Comparison of ENCODE assay signal across 8 cellular contexts in the genomic region with DNA sequence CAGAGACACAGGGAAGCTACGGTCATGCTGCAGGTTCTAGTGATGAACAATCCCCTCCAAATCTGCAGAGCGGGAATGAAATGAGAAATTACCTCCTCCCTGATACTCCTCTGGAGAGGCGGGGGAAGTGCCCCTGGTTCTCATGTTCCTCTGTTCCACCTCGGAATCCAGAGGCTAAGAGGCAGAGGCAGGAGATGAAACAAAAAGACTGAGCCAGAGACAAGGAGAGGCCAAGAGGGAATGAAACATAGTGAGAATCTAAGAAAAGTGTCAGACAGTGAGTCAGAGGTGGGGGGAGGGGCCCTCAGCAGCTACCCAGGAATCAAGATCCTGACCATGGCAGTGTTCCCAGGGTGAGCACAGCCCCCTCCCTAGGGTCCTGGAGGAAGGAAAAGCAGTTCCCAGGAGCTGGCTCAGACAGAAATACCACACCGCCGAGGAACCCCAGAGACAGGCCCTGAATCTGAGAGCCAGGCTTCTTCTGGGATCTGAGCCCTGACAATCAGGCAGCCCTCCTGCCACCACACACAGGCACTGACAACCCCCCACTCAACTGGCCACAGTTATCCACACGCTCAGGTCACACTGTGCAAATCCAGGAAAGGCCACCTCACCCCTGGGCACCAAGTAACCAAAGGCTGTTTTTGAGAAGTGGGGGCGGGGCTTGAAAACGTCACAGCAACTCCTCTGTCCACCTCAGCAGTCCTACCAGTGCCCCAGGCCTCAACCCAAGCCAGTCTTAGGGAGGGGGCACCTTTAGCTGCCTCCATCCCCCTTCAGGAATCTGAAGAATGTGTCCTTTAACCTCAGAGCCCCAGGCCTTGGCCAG. TPM values are rescaled to one million over a fixed set of nuclear protein-coding genes. Genes with fewer than 3 reads are reported as not detected.
DNase-seq lines count a peak whose midpoint lies in the region; ATAC-seq, FAIRE-seq and TF ChIP-seq lines count a peak whose summit lies in the region.

No MANE protein-coding gene starts in this region.

- intact Hi-C loops in PC-9 (cut with micrococcal nuclease; ENCODE audit: unreplicated experiment) (loop anchor here (1.0 kb wide), 4 partner anchors 10 to 44 kb away; a partner anchor contains a TSS), Right ventricle myocardium inferior (cut with DNase I) (loop anchor here (1.0 kb wide), 1 partner anchor 27 kb away; no protein-coding TSS in a partner anchor)

- H3K79me2 ChIP-seq in PC-9 (ENCODE audit: low read depth) (peaks cover 42% of the 10 kb centered on the region), osteoblast (ENCODE audit: insufficient read depth, low read length) (peaks cover 57% of the 10 kb centered on the region)

- 0 out of 2 replicates have a peak, but pooled peaks have one; percentile 9 for TF ChIP-seq POLR2A in GM12892 (IDR thresholded peaks at IDR 0.05; ENCODE audit: low read depth, low read length)

- H3K9ac ChIP-seq in adipocyte (ENCODE audit: low read length): peak overlapping the region; percentile 91

- peak; percentile 73 for FAIRE-seq in GM12892 (lab: Jason Lieb, UNC)

- CTCF ChIA-PET in PC-9 (lab: Charles Lee): interaction anchor here (0.7 kb wide), 1 partner anchor 24 kb away, joined by 6 read pairs; no protein-coding TSS in a partner anchor

- H2AFZ ChIP-seq in PC-9 (no peak overlapping the region), osteoblast (ENCODE audit: low read length) (no peak overlapping the region)

- H3K27me3 ChIP-seq in PC-9 (ENCODE audit: insufficient read depth, low read depth) (no peaks in the 10 kb centered on the region), adipocyte (replicated peaks; ENCODE audit: control insufficient read depth, insufficient read depth, low read length) (no peaks in the 10 kb centered on the region), osteoblast (ENCODE audit: insufficient read depth, low read length) (no peaks in the 10 kb centered on the region)

- POLR2A ChIA-PET in PC-9 (lab: Charles Lee; ENCODE audit: unreplicated experiment): interaction anchor here (0.6 to 0.7 kb wide), 5 partner anchors 10 to 996 kb away, joined by 3 to 7 read pairs (median 4); no protein-coding TSS in a partner anchor

- TF ChIP-seq CTCF in PC-9 (conservative IDR thresholded peaks at IDR 0.05): no peak
- no peak for TF ChIP-seq CTCF in osteoblast (IDR thresholded peaks at IDR 0.05; ENCODE audit: extremely low read depth, low read depth, low read length)

- H3K36me3 ChIP-seq in PC-9 (ENCODE audit: low read depth) (no peaks in the 10 kb centered on the region), adipocyte (ENCODE audit: control insufficient read depth, insufficient read depth, low read length, severe bottlenecking) (peaks cover 5% of the 10 kb centered on the region), osteoblast (ENCODE audit: insufficient read depth, low read length) (peaks cover 5% of the 10 kb centered on the region)

- ATAC-seq in Right ventricle myocardium inferior (peak; percentile 47), GM21515 (IDR thresholded peaks at IDR 0.05; ENCODE audit: unreplicated experiment) (no peak), HG03520 (IDR thresholded peaks at IDR 0.05; ENCODE audit: unreplicated experiment) (no peak)

- H3K9me2 ChIP-seq in PC-9 (ENCODE audit: insufficient read depth): no peaks in the 10 kb centered on the region

- no TSS peak for BruUV-seq in PC-9 (replicated peaks; lab: Mats Ljungman, UMichigan)

- H3K4me3 ChIP-seq in PC-9: peak overlapping the region; percentile 85; the same call in 1 of the 2 replicates
- H3K4me3 ChIP-seq in adipocyte (ENCODE audit: low read length): peak overlapping the region; percentile 89
- H3K4me3 ChIP-seq in osteoblast (ENCODE audit: insufficient read depth, low read length): peak overlapping the region; percentile 91

- H3K9me3 ChIP-seq in PC-9 (ENCODE audit: insufficient read depth, low read depth) (no peaks in the 10 kb centered on the region), adipocyte (ENCODE audit: control insufficient read depth, low read length) (no peaks in the 10 kb centered on the region), osteoblast (ENCODE audit: low read depth, low read length) (no peaks in the 10 kb centered on the region)

- H3K4me2 ChIP-seq in PC-9: peak overlapping the region; percentile 96
- H3K4me2 ChIP-seq in osteoblast (ENCODE audit: insufficient read depth, low read length): peak overlapping the region; percentile 86

- peaks cover 61% of the 10 kb centered on the region for H3K4me1 ChIP-seq in PC-9 (replicated peaks; ENCODE audit: insufficient read depth)
- H3K4me1 ChIP-seq in adipocyte (ENCODE audit: control insufficient read depth, insufficient read depth, low read length): peaks cover 66% of the 10 kb centered on the region
- H3K4me1 ChIP-seq in osteoblast (ENCODE audit: insufficient read depth, low read length): peaks cover 64% of the 10 kb centered on the region

- H3K27ac ChIP-seq in PC-9 (peak overlapping the region; percentile 94), osteoblast (ENCODE audit: low read depth, low read length) (peak overlapping the region; percentile 99)

- H3F3A ChIP-seq in PC-9 (ENCODE audit: insufficient read depth, low read depth): peaks cover 49% of the 10 kb centered on the region

- H4K20me1 ChIP-seq in PC-9 (ENCODE audit: insufficient read depth) (peaks cover 8% of the 10 kb centered on the region; the same call in 1 of the 2 replicates), osteoblast (ENCODE audit: insufficient read depth, low read length) (peaks cover 52% of the 10 kb centered on the region)

- DNase-seq in GM12892 (ENCODE audit: insufficient read length) (no peak), PC-9 (peak; percentile 80 to 87), adipocyte (ENCODE audit: low read depth) (peak; percentile 97), Right ventricle myocardium inferior (ENCODE audit: missing footprints) (peak; percentile 91), osteoblast (ENCODE audit: insufficient read length, low spot score, missing footprints) (peak; percentile 97), ureter (ENCODE audit: low spot score) (peak; percentile 89)

RNA-seq across cellular contexts. Expression of a gene that starts 2.4 kb away (rescaled TPM):
- 14.0 TPM for polyA plus RNA-seq in GM12892 (2012; ENCODE audit: missing spikeins)
- total RNA-seq in PC-9 (2021): 9.2 and 10.3 TPM in 2 replicates
- 12.9 TPM for total RNA-seq in Right ventricle myocardium inferior
- total RNA-seq in osteoblast: 5.8 and 8.0 TPM in 2 replicates
- 32.1 TPM for total RNA-seq in ureter

RNA-seq across cellular contexts. Expression of a gene that starts 41.4 kb away (rescaled TPM):
- 0.89 TPM for polyA plus RNA-seq in GM12892 (2012; ENCODE audit: missing spikeins)
- total RNA-seq in PC-9 (2021) (not detected in 2 replicates), Right ventricle myocardium inferior (317 TPM), osteoblast (under 0.01 TPM in 2 replicates), ureter (0.13 TPM)

RNA-seq across cellular contexts. Expression of a gene that starts 43.5 kb away (rescaled TPM):
- 3.8 TPM for polyA plus RNA-seq in GM12892 (2012; ENCODE audit: missing spikeins)
- 9.0 and 9.5 TPM in 2 replicates for total RNA-seq in PC-9 (2021)
- 1.2 TPM for total RNA-seq in Right ventricle myocardium inferior
- total RNA-seq in osteoblast: 6.9 and 8.5 TPM in 2 replicates
- 19.7 TPM for total RNA-seq in ureter

RNA-seq across cellular contexts. Expression of a gene that starts 43.6 kb away (rescaled TPM):
- 24.0 TPM for polyA plus RNA-seq in GM12892 (2012; ENCODE audit: missing spikeins)
- total RNA-seq in PC-9 (2021): 43.4 and 44.4 TPM in 2 replicates
- total RNA-seq in Right ventricle myocardium inferior: 45.6 TPM
- 44.5 and 46.0 TPM in 2 replicates for total RNA-seq in osteoblast
- total RNA-seq in ureter: 92.2 TPM

Comparison
In these comparisons a context has a peak if more than half of its experiments do, and no peak if none do; other contexts are left out.
1. RNA of a gene that starts 41.4 kb away (total RNA-seq): 317 TPM in Right ventricle myocardium inferior (single experiment); 0.13 TPM in ureter (single experiment), not detected in PC-9 and under 0.01 TPM in osteoblast; every median in the first group is over 100 times any median in the second.
2. Peak in every context shown above with its lines, with median percentiles within 50 percentile points of each other: H3K4me3 ChIP-seq.